In the genomic region with DNA sequence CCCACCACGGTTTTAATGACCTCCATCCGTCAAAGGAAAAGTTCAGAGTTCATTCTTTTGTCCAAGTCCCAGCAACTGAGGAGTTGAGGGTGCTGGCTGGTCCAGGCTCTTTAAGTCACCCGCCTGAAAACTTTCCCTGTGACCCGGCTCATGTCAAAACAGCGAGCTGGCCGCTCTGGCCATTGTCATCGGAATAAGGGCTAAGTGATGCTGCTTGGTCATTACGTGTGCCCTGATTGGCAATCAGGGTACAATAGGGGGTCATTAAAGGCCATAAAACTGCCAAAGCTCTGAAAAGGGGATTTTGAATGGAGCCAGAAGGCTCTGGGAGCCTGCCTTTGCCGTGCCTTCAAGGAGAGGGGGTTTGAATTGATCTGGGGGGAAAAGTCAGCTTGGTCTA, we compare ENCODE assay signal across 18 cellular contexts.
"Had no signal": no experiment of that assay in that cellular context is flagged by ENCODE, and none has a peak within 500 bp of the region (broad histone marks: within the 10 kb centered on the region; RNA-seq: fewer than 3 reads in every experiment).

No MANE protein-coding gene starts in this region.

- H3K36me3 Mint-ChIP-seq: stimulated activated memory B cell treated with anti-CD40 and anti-IgM and Interleukin-4, amounts not matched to agents 10 μg/mL and 1 μg/mL and 100 μg/mL, for 72 hours had no signal

- H3K4me3 Mint-ChIP-seq: dendritic cell treated with granulocyte-macrophage colony-stimulating factor and Interleukin-4, amounts not matched to agents 40 ng/mL and 50 ng/mL, for 4 days; naive thymus-derived CD8-positive, alpha-beta T cell; stimulated activated memory B cell treated with anti-CD40 and anti-IgM and Interleukin-4, amounts not matched to agents 10 μg/mL and 1 μg/mL and 100 μg/mL, for 72 hours; stimulated activated naive CD8-positive, alpha-beta T cell treated with anti-CD3 and anti-CD28 coated beads, Interleukin-15, Interleukin-2, amounts not matched to agents 100 ng/mL and 50 ng/mL, for 24 hours had no signal

- H3K36me3 ChIP-seq: heart left ventricle, prostate gland, right lobe of liver, spleen, tibial artery, upper lobe of left lung, uterus had no signal

- H3K9me3 Mint-ChIP-seq: dendritic cell treated with granulocyte-macrophage colony-stimulating factor and Interleukin-4, amounts not matched to agents 40 ng/mL and 50 ng/mL, for 4 days had no signal

- H3K4me1 ChIP-seq: parathyroid adenoma, prostate gland, right lobe of liver, spleen, uterus had no signal

- H3K4me3 ChIP-seq: heart left ventricle, prostate gland, right lobe of liver, spleen, tibial artery, upper lobe of left lung, uterus had no signal

- H3K27ac ChIP-seq: heart left ventricle, parathyroid adenoma, prostate gland, right lobe of liver, spleen, tibial artery, upper lobe of left lung, uterus had no signal

- H2AFZ ChIP-seq: parathyroid adenoma had no signal

- H3K9me3 ChIP-seq: prostate gland, right lobe of liver, upper lobe of left lung, uterus had no signal

- H3K9ac ChIP-seq: parathyroid adenoma had no signal

- H3K27me3 ChIP-seq: right lobe of liver, upper lobe of left lung had no signal

- H3K27ac Mint-ChIP-seq: dendritic cell treated with granulocyte-macrophage colony-stimulating factor and Interleukin-4, amounts not matched to agents 40 ng/mL and 50 ng/mL, for 4 days; stimulated activated memory B cell treated with anti-CD40 and anti-IgM and Interleukin-4, amounts not matched to agents 10 μg/mL and 1 μg/mL and 100 μg/mL, for 72 hours; stimulated activated naive CD8-positive, alpha-beta T cell treated with anti-CD3 and anti-CD28 coated beads, Interleukin-15, Interleukin-2, amounts not matched to agents 100 ng/mL and 50 ng/mL, for 24 hours had no signal

- DNase-seq: foreskin melanocyte; heart left ventricle; hippocampal formation; kidney glomerular epithelial cell; naive thymus-derived CD8-positive, alpha-beta T cell; right lobe of liver; spleen; stimulated activated CD4-positive, alpha-beta T cell treated with anti-CD3 and anti-CD28 coated beads, Interleukin-15, amount 100 ng/mL, for 24 hours; stimulated activated CD4-positive, alpha-beta T cell treated with anti-CD3 and anti-CD28 coated beads, Interleukin-1b, Interleukin-23, amount 100 ng/mL, for 48 hours; stimulated activated CD4-positive, alpha-beta T cell treated with anti-CD3 and anti-CD28 coated beads, Interleukin-4, amount 100 ng/mL, for 24 hours; tibial artery; upper lobe of left lung; uterus had no signal

- H3K79me2 ChIP-seq: parathyroid adenoma had no signal
